In genomic region chr1:189619682-189620332, GRCh38 we compare ENCODE assay signal across 10 cellular contexts.
DNase-seq lines count a peak whose midpoint lies in the region; ATAC-seq lines count a peak whose summit lies in the region.
"Had no signal": no experiment of that assay in that cellular context is flagged by ENCODE, and none has a peak within 500 bp of the region (broad histone marks: within the 10 kb centered on the region; RNA-seq: fewer than 3 reads in every experiment).

No MANE protein-coding gene starts in this region.

- peak; percentile 87 for DNase-seq in Daoy (ENCODE audit: low read depth)
- peak; percentile 17 for DNase-seq in NCI-H2029 treated with DMSO at 0.1 percent for 48 hours (lab: John Stamatoyannopoulos, UW)
- DNase-seq in astrocyte of the hippocampus (ENCODE audit: low read depth, low spot score) = peak; percentile 86
- peak; percentile 42 for DNase-seq in myocyte (ENCODE audit: low read depth)
- DNase-seq in HuH-7 (ENCODE audit: low spot score) = no peak
- DNase-seq: immature natural killer cell, ovary had no signal

- ATAC-seq in HG03442 (IDR thresholded peaks at IDR 0.05; ENCODE audit: unreplicated experiment) (no peak), HG02642 (IDR thresholded peaks at IDR 0.05; ENCODE audit: poor library complexity, unreplicated experiment) (no peak), HG02763 (IDR thresholded peaks at IDR 0.05; ENCODE audit: unreplicated experiment) (no peak)
